Comparison of ENCODE assay signal across 13 cellular contexts in the genomic region with DNA sequence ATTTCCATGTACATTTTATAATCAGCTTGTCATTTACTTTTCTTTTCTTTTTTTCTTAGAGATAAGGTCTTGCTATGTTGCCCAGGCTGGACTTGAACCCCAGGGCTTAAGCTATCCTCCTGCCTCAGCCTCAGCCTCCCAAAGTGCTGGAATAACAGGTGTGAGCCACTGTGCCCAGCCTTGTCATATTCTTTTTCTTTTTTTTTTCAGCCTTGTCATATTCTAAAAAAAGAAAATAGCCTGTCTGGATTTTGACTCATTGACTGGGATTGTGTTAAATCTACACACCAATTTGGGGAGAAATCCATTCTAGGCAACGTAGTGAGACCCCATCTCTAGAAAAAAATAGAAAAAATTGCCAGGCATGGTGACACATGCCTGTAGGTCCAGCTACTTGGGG. TPM values are rescaled to one million over a fixed set of nuclear protein-coding genes. Genes with fewer than 3 reads are reported as not detected.
DNase-seq lines count a peak whose midpoint lies in the region; ATAC-seq and TF ChIP-seq lines count a peak whose summit lies in the region.
"Had no signal": no experiment of that assay in that cellular context is flagged by ENCODE, and none has a peak within 500 bp of the region (broad histone marks: within the 10 kb centered on the region; RNA-seq: fewer than 3 reads in every experiment).

No MANE protein-coding gene starts in this region.

- H3K36me3 Mint-ChIP-seq in glutamatergic neuron (ENCODE audit: unreplicated experiment): no peaks in the 10 kb centered on the region
- H3K36me3 Mint-ChIP-seq: CD4-positive, CD25-positive, alpha-beta regulatory T cell had no signal

- H3K4me3 ChIP-seq in KMS-11 (IDR thresholded peaks at IDR 0.05; ENCODE audit: insufficient read depth, low read depth, low read length) (no peak overlapping the region), astrocyte of the spinal cord (ENCODE audit: low read depth, low read length) (no peak overlapping the region), osteoblast (ENCODE audit: insufficient read depth, low read length) (no peak overlapping the region), thoracic aorta (no peak overlapping the region), spleen (no peak overlapping the region)
- H3K4me3 ChIP-seq: BLaER1 treated with 17β-estradiol and CSF1 and Interleukin-3, amounts not matched to agents 10 nM and 100 nM had no signal

- TF ChIP-seq POLR2A in spleen (IDR thresholded peaks at IDR 0.05): no peak

- H3K4me3 Mint-ChIP-seq in glutamatergic neuron (ENCODE audit: unreplicated experiment): no peak overlapping the region
- H3K4me3 Mint-ChIP-seq: CD4-positive, CD25-positive, alpha-beta regulatory T cell; HFFc6 had no signal

- WGBS in spleen, 5 donors: 65 to 88% (median 72%) methylated on average over 1 of the region's 1 CpG

- in situ Hi-C loops in astrocyte of the spinal cord (cut with HindIII; ENCODE audit: low sequenced_read_pairs): no loop called here

- H4K20me1 ChIP-seq in KMS-11 (ENCODE audit: insufficient read depth) (no peaks in the 10 kb centered on the region), osteoblast (ENCODE audit: insufficient read depth, low read length) (no peaks in the 10 kb centered on the region)
- H4K20me1 ChIP-seq: BLaER1 treated with 17β-estradiol and CSF1 and Interleukin-3, amounts not matched to agents 10 nM and 100 nM had no signal

- H3K9ac ChIP-seq in KMS-11: no peak overlapping the region
- H3K9ac ChIP-seq: BLaER1 treated with 17β-estradiol and CSF1 and Interleukin-3, amounts not matched to agents 10 nM and 100 nM had no signal

- H3K27me3 Mint-ChIP-seq in glutamatergic neuron (ENCODE audit: unreplicated experiment): no peaks in the 10 kb centered on the region
- H3K27me3 Mint-ChIP-seq: CD4-positive, CD25-positive, alpha-beta regulatory T cell had no signal

- H3K27ac Mint-ChIP-seq in glutamatergic neuron (ENCODE audit: unreplicated experiment): no peak overlapping the region
- H3K27ac Mint-ChIP-seq: CD4-positive, CD25-positive, alpha-beta regulatory T cell; HFFc6 had no signal

- TF ChIP-seq CTCF in KMS-11 (conservative IDR thresholded peaks at IDR 0.05; ENCODE audit: low read depth, low read length) (no peak), astrocyte of the spinal cord (IDR thresholded peaks at IDR 0.05; ENCODE audit: low read depth, low read length) (no peak), osteoblast (IDR thresholded peaks at IDR 0.05; ENCODE audit: extremely low read depth, low read depth, low read length) (no peak), thoracic aorta (IDR thresholded peaks at IDR 0.05) (no peak), glutamatergic neuron (IDR thresholded peaks at IDR 0.05; ENCODE audit: partially characterized antibody, unreplicated experiment) (no peak), spleen (IDR thresholded peaks at IDR 0.05 in 8 of 11, conservative IDR thresholded peaks at IDR 0.05 in 3 of 11) (no peak)

- ATAC-seq in thoracic aorta (ENCODE audit: insufficient number of reproducible peaks, low FRiP score, low read depth) (peak; percentile 76), HG03354 (IDR thresholded peaks at IDR 0.05; ENCODE audit: poor library complexity, severe bottlenecking, unreplicated experiment) (no peak)

- no peaks in the 10 kb centered on the region for H3K9me3 ChIP-seq in osteoblast (ENCODE audit: low read depth, low read length)
- H3K9me3 ChIP-seq in thoracic aorta: no peaks in the 10 kb centered on the region
- no peaks in the 10 kb centered on the region for H3K9me3 ChIP-seq in spleen
- H3K9me3 ChIP-seq: BLaER1 treated with 17β-estradiol and CSF1 and Interleukin-3, amounts not matched to agents 10 nM and 100 nM had no signal

- H3K27ac ChIP-seq in KMS-11 (no peak overlapping the region), osteoblast (ENCODE audit: low read depth, low read length) (peak overlapping the region; percentile 59), thoracic aorta (peak overlapping the region; percentile 53 to 81), spleen (no peak overlapping the region)
- H3K27ac ChIP-seq: BLaER1 treated with 17β-estradiol and CSF1 and Interleukin-3, amounts not matched to agents 10 nM and 100 nM had no signal

- H3K4me1 ChIP-seq in KMS-11 (ENCODE audit: low read depth, poor library complexity, severe bottlenecking) (peaks cover 17% of the 10 kb centered on the region), osteoblast (ENCODE audit: insufficient read depth, low read length) (peaks cover 12% of the 10 kb centered on the region), thoracic aorta (ENCODE audit: control insufficient read depth in 1 of 2, low read depth in 2 of 2) (peaks cover 10 to 43% of the 10 kb centered on the region in 2 donors), spleen (no peaks in the 10 kb centered on the region)
- H3K4me1 ChIP-seq: BLaER1 treated with 17β-estradiol and CSF1 and Interleukin-3, amounts not matched to agents 10 nM and 100 nM had no signal

- H3K79me2 ChIP-seq in KMS-11 (ENCODE audit: insufficient read depth, low read depth): no peaks in the 10 kb centered on the region
- H3K79me2 ChIP-seq in osteoblast (ENCODE audit: insufficient read depth, low read length): no peaks in the 10 kb centered on the region

- H2AFZ ChIP-seq in KMS-11 (ENCODE audit: low read depth): no peak overlapping the region
- no peak overlapping the region for H2AFZ ChIP-seq in osteoblast (ENCODE audit: low read length)

- H3K4me2 ChIP-seq in KMS-11 (0 out of 2 replicates have a peak overlapping the region, but pooled peaks have one; percentile 5), osteoblast (ENCODE audit: insufficient read depth, low read length) (no peak overlapping the region)
- H3K4me2 ChIP-seq: BLaER1 treated with 17β-estradiol and CSF1 and Interleukin-3, amounts not matched to agents 10 nM and 100 nM had no signal

- peak; percentile 26 for DNase-seq in astrocyte of the spinal cord (ENCODE audit: low read depth, low spot score)
- no peak for DNase-seq in osteoblast (ENCODE audit: insufficient read length, low spot score, missing footprints)
- DNase-seq in thoracic aorta (ENCODE audit: low spot score): no peak
- DNase-seq in glutamatergic neuron: no peak
- DNase-seq in NCI-H345 (lab: John Stamatoyannopoulos, UW): no peak
- DNase-seq in spleen: no peak
- DNase-seq: CD4-positive, CD25-positive, alpha-beta regulatory T cell; DMS53; HCEC 1CT; HFFc6 had no signal

- intact Hi-C loops in spleen (cut with DNase I; ENCODE audit: low total_unique reads): no loop called here

- H3K36me3 ChIP-seq in KMS-11 (ENCODE audit: insufficient read depth) (no peaks in the 10 kb centered on the region), osteoblast (ENCODE audit: insufficient read depth, low read length) (no peaks in the 10 kb centered on the region), thoracic aorta (no peaks in the 10 kb centered on the region), spleen (no peaks in the 10 kb centered on the region)

- H3K27me3 ChIP-seq in KMS-11 (ENCODE audit: insufficient read depth, low read depth) (no peaks in the 10 kb centered on the region), osteoblast (ENCODE audit: insufficient read depth, low read length) (no peaks in the 10 kb centered on the region), thoracic aorta (replicated peaks; ENCODE audit: insufficient read depth) (no peaks in the 10 kb centered on the region), spleen (replicated peaks in 1 of 7) (no peaks in the 10 kb centered on the region)
- H3K27me3 ChIP-seq: BLaER1 treated with 17β-estradiol and CSF1 and Interleukin-3, amounts not matched to agents 10 nM and 100 nM had no signal

- peaks cover 2% of the 10 kb centered on the region for H3K9me3 Mint-ChIP-seq in glutamatergic neuron (ENCODE audit: unreplicated experiment)
- H3K9me3 Mint-ChIP-seq: HFFc6 had no signal

- H3K4me1 Mint-ChIP-seq in glutamatergic neuron (ENCODE audit: low read depth, unreplicated experiment): peaks cover 2% of the 10 kb centered on the region
- H3K4me1 Mint-ChIP-seq: CD4-positive, CD25-positive, alpha-beta regulatory T cell had no signal

RNA-seq across cellular contexts. Expression of gene ATP5MC2, which starts 24.2 kb away (rescaled TPM):
- total RNA-seq in osteoblast: 93.1 and 95.9 TPM in 2 replicates
- total RNA-seq in thoracic aorta: 100 to 1,000 TPM; 168 to 175 TPM
- total RNA-seq in glutamatergic neuron (ENCODE audit: unreplicated experiment): 283 TPM
- 100 to 1,000 TPM; 231 to 323 (median 282) TPM for total RNA-seq in spleen
- polyA plus RNA-seq in spleen: 100 to 1,000 TPM; 467 to 526 (median 515) TPM

RNA-seq across cellular contexts. Expression of gene ATF7, which starts 25.5 kb away (rescaled TPM):
- total RNA-seq in osteoblast (14.4 and 17.4 TPM in 2 replicates), thoracic aorta (10 to 100 TPM; 24.4 to 82.1 TPM), glutamatergic neuron (ENCODE audit: unreplicated experiment) (36.0 TPM), spleen (10 to 100 TPM; 30.0 to 52.8 (median 47.6) TPM)
- 10 to 100 TPM in 1 of 3 donors, 1 to 10 TPM in 2; 6.5 to 12.1 (median 8.5) TPM for polyA plus RNA-seq in spleen

Comparison
In these comparisons a context has a peak if more than half of its experiments do, and no peak if none do; other contexts are left out.
1. H3K27ac ChIP-seq: peak in osteoblast (single experiment) and thoracic aorta (2 of 2); none in KMS-11 (single experiment) and spleen (0 of 8).